Comparison of ENCODE assay signal across 1 cellular context in the genomic region with DNA sequence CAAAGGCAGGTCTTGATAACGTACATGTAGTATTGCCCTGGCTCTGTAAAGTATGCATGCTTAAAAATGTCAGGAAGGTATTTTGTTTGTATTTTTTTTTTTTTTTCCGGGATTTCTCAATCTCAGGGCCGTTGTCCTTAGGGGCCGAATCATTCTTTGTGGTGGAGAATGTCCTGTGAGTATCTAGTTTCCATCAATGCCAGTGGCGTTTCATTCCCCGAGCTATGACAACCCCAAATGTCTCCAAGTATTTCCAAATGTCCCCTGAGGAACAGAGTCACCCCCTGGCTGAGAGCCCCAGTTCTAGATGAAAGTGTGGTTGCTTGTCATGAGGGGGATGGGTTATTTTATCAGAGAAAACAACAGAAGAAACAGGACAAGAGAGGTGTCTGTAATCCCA.
TF ChIP-seq lines count a peak whose summit lies in the region.

No MANE protein-coding gene starts in this region.

TF ChIP-seq in HepG2, 621 proteins besides CTCF, POLR2A, EP300 and RAD21 (continued from another document):
- TF ChIP-seq, protein P1, sequence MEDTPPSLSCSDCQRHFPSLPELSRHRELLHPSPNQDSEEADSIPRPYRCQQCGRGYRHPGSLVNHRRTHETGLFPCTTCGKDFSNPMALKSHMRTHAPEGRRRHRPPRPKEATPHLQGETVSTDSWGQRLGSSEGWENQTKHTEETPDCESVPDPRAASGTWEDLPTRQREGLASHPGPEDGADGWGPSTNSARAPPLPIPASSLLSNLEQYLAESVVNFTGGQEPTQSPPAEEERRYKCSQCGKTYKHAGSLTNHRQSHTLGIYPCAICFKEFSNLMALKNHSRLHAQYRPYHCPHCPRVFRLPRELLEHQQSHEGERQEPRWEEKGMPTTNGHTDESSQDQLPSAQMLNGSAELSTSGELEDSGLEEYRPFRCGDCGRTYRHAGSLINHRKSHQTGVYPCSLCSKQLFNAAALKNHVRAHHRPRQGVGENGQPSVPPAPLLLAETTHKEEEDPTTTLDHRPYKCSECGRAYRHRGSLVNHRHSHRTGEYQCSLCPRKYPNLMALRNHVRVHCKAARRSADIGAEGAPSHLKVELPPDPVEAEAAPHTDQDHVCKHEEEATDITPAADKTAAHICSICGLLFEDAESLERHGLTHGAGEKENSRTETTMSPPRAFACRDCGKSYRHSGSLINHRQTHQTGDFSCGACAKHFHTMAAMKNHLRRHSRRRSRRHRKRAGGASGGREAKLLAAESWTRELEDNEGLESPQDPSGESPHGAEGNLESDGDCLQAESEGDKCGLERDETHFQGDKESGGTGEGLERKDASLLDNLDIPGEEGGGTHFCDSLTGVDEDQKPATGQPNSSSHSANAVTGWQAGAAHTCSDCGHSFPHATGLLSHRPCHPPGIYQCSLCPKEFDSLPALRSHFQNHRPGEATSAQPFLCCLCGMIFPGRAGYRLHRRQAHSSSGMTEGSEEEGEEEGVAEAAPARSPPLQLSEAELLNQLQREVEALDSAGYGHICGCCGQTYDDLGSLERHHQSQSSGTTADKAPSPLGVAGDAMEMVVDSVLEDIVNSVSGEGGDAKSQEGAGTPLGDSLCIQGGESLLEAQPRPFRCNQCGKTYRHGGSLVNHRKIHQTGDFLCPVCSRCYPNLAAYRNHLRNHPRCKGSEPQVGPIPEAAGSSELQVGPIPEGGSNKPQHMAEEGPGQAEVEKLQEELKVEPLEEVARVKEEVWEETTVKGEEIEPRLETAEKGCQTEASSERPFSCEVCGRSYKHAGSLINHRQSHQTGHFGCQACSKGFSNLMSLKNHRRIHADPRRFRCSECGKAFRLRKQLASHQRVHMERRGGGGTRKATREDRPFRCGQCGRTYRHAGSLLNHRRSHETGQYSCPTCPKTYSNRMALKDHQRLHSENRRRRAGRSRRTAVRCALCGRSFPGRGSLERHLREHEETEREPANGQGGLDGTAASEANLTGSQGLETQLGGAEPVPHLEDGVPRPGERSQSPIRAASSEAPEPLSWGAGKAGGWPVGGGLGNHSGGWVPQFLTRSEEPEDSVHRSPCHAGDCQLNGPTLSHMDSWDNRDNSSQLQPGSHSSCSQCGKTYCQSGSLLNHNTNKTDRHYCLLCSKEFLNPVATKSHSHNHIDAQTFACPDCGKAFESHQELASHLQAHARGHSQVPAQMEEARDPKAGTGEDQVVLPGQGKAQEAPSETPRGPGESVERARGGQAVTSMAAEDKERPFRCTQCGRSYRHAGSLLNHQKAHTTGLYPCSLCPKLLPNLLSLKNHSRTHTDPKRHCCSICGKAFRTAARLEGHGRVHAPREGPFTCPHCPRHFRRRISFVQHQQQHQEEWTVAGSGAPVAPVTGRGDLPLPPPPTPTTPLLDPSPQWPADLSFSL (CRISPR knock-in tag; IDR thresholded peaks at IDR 0.05), result no peak
- peak; percentile 33; the same call in 1 of the 2 replicates for TF ChIP-seq SIX1 (CRISPR knock-in tag; IDR thresholded peaks at IDR 0.05; ENCODE audit: borderline replicate concordance)
- TF ChIP-seq KAT8 (CRISPR knock-in tag; IDR thresholded peaks at IDR 0.05), result 0 out of 2 replicates have a peak, but pooled peaks have one; percentile 28
- TF ChIP-seq, protein P2, sequence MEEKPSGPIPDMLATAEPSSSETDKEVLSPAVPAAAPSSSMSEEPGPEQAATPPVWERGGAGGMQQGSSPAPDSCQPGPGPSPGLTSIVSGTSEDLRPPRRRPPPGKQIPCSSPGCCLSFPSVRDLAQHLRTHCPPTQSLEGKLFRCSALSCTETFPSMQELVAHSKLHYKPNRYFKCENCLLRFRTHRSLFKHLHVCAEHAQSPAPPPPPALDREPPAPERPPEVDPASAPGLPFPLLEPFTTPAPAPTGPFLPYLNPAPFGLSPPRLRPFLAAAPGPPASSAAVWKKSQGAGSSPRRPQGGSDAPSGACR (CRISPR knock-in tag; IDR thresholded peaks at IDR 0.05), result no peak
- no peak for TF ChIP-seq HDAC6 (IDR thresholded peaks at IDR 0.05; ENCODE audit: low read depth, low read length)
- peak; percentile 63; the same call in 1 of the 2 replicates for TF ChIP-seq CEBPB (IDR thresholded peaks at IDR 0.05; ENCODE audit: borderline replicate concordance, low read depth, low read length)
- TF ChIP-seq ZFP36L2 (CRISPR knock-in tag; IDR thresholded peaks at IDR 0.05), result no peak
- TF ChIP-seq, protein P3, sequence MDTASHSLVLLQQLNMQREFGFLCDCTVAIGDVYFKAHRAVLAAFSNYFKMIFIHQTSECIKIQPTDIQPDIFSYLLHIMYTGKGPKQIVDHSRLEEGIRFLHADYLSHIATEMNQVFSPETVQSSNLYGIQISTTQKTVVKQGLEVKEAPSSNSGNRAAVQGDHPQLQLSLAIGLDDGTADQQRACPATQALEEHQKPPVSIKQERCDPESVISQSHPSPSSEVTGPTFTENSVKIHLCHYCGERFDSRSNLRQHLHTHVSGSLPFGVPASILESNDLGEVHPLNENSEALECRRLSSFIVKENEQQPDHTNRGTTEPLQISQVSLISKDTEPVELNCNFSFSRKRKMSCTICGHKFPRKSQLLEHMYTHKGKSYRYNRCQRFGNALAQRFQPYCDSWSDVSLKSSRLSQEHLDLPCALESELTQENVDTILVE (CRISPR knock-in tag; IDR thresholded peaks at IDR 0.05), result no peak
- peak; percentile 29; the same call in 1 of the 2 replicates for TF ChIP-seq SAP130 (CRISPR knock-in tag; IDR thresholded peaks at IDR 0.05; ENCODE audit: low read depth)
